Comparison of ENCODE assay signal across 14 cellular contexts in the genomic region with DNA sequence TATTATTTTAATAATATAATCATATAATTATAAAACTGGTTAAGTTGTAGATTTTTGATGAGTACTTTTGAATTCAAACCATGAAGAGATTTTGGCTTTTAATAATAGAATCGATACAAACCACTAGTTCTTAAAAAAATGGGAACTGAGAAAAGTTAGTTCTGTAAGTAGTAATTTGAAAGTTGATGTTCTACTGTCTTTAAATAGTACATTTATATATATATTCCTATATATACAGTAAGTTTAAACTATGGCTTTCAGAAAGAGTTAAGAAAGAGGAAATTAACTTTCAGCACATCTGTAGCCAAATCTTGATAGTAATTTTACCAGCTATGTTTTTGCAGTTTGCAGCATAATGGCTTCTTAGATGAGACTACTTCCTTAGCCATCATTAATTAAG.
DNase-seq lines count a peak whose midpoint lies in the region; ATAC-seq and TF ChIP-seq lines count a peak whose summit lies in the region.
"Had no signal": no experiment of that assay in that cellular context is flagged by ENCODE, and none has a peak within 500 bp of the region (broad histone marks: within the 10 kb centered on the region; RNA-seq: fewer than 3 reads in every experiment).

No MANE protein-coding gene starts in this region.

- peaks cover 90% of the 10 kb centered on the region for H3K36me3 ChIP-seq in neutrophil

- no peaks in the 10 kb centered on the region for H3K9me3 ChIP-seq in neutrophil

- H3K27ac ChIP-seq in neutrophil, result peak overlapping the region; percentile 58
- H3K27ac ChIP-seq: SK-N-MC, VCaP had no signal

- DNase-seq in NCI-H345 (lab: John Stamatoyannopoulos, UW) (no peak), DMS114 treated with DMSO at 0.1 percent for 48 hours (lab: John Stamatoyannopoulos, UW; ENCODE audit: unreplicated experiment) (no peak), DMS 273 treated with DMSO at 0.1 percent for 48 hours (lab: John Stamatoyannopoulos, UW) (no peak)
- DNase-seq: CD4-positive, alpha-beta T cell; effector memory CD8-positive, alpha-beta T cell; GF-D8; HCEC 1CT; mesendoderm had no signal

- H3K27me3 ChIP-seq in neutrophil, result no peaks in the 10 kb centered on the region

- peak; percentile 39 for ATAC-seq in GM18870 (IDR thresholded peaks at IDR 0.05; ENCODE audit: unreplicated experiment)
- peak; percentile 76 for ATAC-seq in GM21723 (IDR thresholded peaks at IDR 0.05; ENCODE audit: unreplicated experiment)
- ATAC-seq in HG03469 (IDR thresholded peaks at IDR 0.05; ENCODE audit: unreplicated experiment), result peak; percentile 74
- ATAC-seq: effector memory CD8-positive, alpha-beta T cell had no signal

- no peak overlapping the region for H3K4me3 ChIP-seq in neutrophil (ENCODE audit: low read depth in 1 of 2, low read length in 1 of 2)
- H3K4me3 ChIP-seq: SK-N-MC had no signal

- H3K4me1 ChIP-seq in neutrophil (ENCODE audit: control insufficient read depth in 1 of 2, insufficient read depth in 1 of 2, low read depth in 1 of 2, low read length in 1 of 2), result peaks cover 41 to 55% of the 10 kb centered on the region in 2 experiments

- no peak for TF ChIP-seq CTCF in neutrophil (IDR thresholded peaks at IDR 0.05)
